2 cellular contexts compared by ENCODE assay signal in the genomic region with DNA sequence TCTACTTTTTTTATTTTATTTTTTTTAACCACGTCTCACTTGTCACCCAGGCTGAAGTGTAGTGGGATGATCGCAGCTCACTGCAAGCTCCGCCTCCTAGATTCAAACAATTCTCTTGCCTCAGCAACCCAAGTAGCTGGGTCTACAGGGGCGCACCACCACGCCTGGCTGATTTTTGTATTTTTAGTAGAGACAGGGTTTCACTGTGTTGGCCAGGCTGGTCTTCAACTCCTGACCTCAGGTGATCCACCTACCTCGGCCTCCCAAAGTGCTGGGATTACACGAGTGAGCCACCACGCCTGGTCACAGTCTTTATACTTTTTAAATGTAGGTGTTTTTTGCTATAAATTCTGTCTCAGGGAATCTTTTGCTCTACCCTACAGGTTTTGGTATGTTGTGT. TPM values are rescaled to one million over a fixed set of nuclear protein-coding genes. Genes with fewer than 3 reads are reported as not detected.
"Had no signal": no experiment of that assay in that cellular context is flagged by ENCODE, and none has a peak within 500 bp of the region (broad histone marks: within the 10 kb centered on the region; RNA-seq: fewer than 3 reads in every experiment).

No MANE protein-coding gene starts in this region.

RNA-seq across cellular contexts. Expression of gene B3GALT1, which starts 36.0 kb away (rescaled TPM):
- total RNA-seq: GM23248, HFFc6 had no signal
